In the genomic region with DNA sequence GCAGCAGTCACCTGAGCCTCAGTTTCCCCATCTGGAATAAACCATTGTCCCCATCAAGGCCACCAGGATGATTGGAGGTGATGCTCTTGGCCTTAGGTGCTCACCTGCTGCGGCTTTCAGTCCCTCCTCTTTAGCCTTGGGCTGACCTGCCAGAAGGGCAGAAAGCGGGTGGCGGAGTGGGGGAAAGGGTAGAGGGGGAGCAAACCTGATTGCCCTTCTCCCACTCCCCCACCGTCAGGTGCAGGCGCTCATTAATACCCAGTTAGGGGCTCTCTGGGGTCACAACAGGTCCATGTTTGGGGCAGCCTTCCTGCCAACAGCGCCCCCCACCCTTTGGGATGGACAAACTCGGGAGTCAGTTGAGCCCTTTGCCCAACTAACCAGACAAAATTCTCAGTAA, we compare ENCODE assay signal across 19 cellular contexts. TPM values are rescaled to one million over a fixed set of nuclear protein-coding genes. Genes with fewer than 3 reads are reported as not detected.
"Had no signal": no experiment of that assay in that cellular context is flagged by ENCODE, and none has a peak within 500 bp of the region (broad histone marks: within the 10 kb centered on the region; RNA-seq: fewer than 3 reads in every experiment).

No MANE protein-coding gene starts in this region.

- DNase-seq: effector CD4-positive, alpha-beta T cell; endodermal cell; foreskin melanocyte; head of caudate nucleus; hippocampal formation; left lung; mesenchymal stem cell; midbrain; nephron progenitor cell; stimulated activated CD4-positive, alpha-beta T cell treated with anti-CD3 and anti-CD28 coated beads, Interleukin-2, amount 100 ng/mL, for 24 hours; stimulated activated CD4-positive, alpha-beta T cell treated with anti-CD3 and anti-CD28 coated beads, Interleukin-4, amount 100 ng/mL, for 4 hours; stimulated activated naive CD4-positive, alpha-beta T cell treated with Interleukin-2 at 50 U/mL for 16 hours had no signal

- ATAC-seq: left lung, sciatic nerve had no signal

- H3K27me3 ChIP-seq: left lung had no signal

- H3K9me3 ChIP-seq: left lung had no signal

- H3K27ac ChIP-seq: coronary artery, left lung had no signal

- H3K4me3 ChIP-seq: coronary artery, left lung, lung had no signal

- FAIRE-seq: urothelium cell line had no signal

- H3K4me1 ChIP-seq: left lung had no signal

RNA-seq across cellular contexts. Expression of gene GRIP2, which starts 50.5 kb away (rescaled TPM):
- total RNA-seq: dermis microvascular lymphatic vessel endothelial cell, endothelial cell of umbilical vein, pulmonary artery endothelial cell had no signal
- polyA plus RNA-seq: endothelial cell of umbilical vein had no signal
